ENCODE assay signal across 17 cellular contexts in the genomic region with DNA sequence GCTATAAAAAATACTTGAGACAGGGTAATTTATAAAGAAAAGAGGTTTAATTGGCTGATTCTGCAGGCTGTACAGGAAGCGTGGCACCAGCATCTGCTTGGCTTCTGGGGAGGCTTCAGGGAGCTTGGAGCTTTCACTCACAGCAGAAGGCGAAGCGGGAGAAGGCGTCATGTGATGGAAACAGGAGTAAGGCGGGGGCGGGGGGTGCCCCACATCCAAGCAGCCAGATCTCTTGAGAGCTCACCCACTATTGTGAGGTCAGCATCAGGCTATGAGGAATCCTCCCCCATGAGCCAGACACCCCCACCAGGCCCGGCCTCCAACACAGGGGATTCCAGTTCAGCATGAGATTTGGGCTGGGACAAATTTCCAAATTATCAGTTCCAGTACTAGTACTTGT. TPM values are rescaled to one million over a fixed set of nuclear protein-coding genes. Genes with fewer than 3 reads are reported as not detected.
DNase-seq lines count a peak whose midpoint lies in the region; ATAC-seq and TF ChIP-seq lines count a peak whose summit lies in the region.
"Had no signal": no experiment of that assay in that cellular context is flagged by ENCODE, and none has a peak within 500 bp of the region (broad histone marks: within the 10 kb centered on the region; RNA-seq: fewer than 3 reads in every experiment).

No MANE protein-coding gene starts in this region.

- H3K4me1 Mint-ChIP-seq in natural killer cell = peaks cover 23 to 34% of the 10 kb centered on the region in 2 donors
- peaks cover 21 to 33% of the 10 kb centered on the region in 2 donors for H3K4me1 Mint-ChIP-seq in natural killer cell treated with Interleukin-12 subunit alpha and Interleukin-12 subunit beta and Interleukin-15 and Interleukin-18, amount 100 ng/mL, for 72 hours (ENCODE audit: low read depth in 2 of 2)
- peaks cover 20% of the 10 kb centered on the region for H3K4me1 Mint-ChIP-seq in activated naive CD8-positive, alpha-beta T cell (ENCODE audit: low read depth)
- peaks cover 22% of the 10 kb centered on the region for H3K4me1 Mint-ChIP-seq in stimulated activated naive CD8-positive, alpha-beta T cell treated with anti-CD3 and anti-CD28 coated beads, Interleukin-15, Interleukin-2, amounts not matched to agents 100 ng/mL and 50 ng/mL, for 24 hours (ENCODE audit: low read depth)

- peak overlapping the region; percentile 22 to 30 for H3K27ac Mint-ChIP-seq in natural killer cell
- H3K27ac Mint-ChIP-seq in natural killer cell treated with Interleukin-12 subunit alpha and Interleukin-12 subunit beta and Interleukin-15 and Interleukin-18, amount 100 ng/mL, for 72 hours = no peak overlapping the region
- H3K27ac Mint-ChIP-seq in activated naive CD8-positive, alpha-beta T cell = peak overlapping the region; percentile 80
- H3K27ac Mint-ChIP-seq in stimulated activated naive CD8-positive, alpha-beta T cell treated with anti-CD3 and anti-CD28 coated beads, Interleukin-15, Interleukin-2, amounts not matched to agents 100 ng/mL and 50 ng/mL, for 24 hours = peak overlapping the region; percentile 82
- H3K27ac Mint-ChIP-seq: memory B cell had no signal

- H3K27me3 Mint-ChIP-seq in natural killer cell (ENCODE audit: low read depth in 2 of 2) = no peaks in the 10 kb centered on the region
- no peaks in the 10 kb centered on the region for H3K27me3 Mint-ChIP-seq in natural killer cell treated with Interleukin-12 subunit alpha and Interleukin-12 subunit beta and Interleukin-15 and Interleukin-18, amount 100 ng/mL, for 72 hours
- no peaks in the 10 kb centered on the region for H3K27me3 Mint-ChIP-seq in activated naive CD8-positive, alpha-beta T cell
- H3K27me3 Mint-ChIP-seq in stimulated activated naive CD8-positive, alpha-beta T cell treated with anti-CD3 and anti-CD28 coated beads, Interleukin-15, Interleukin-2, amounts not matched to agents 100 ng/mL and 50 ng/mL, for 24 hours = no peaks in the 10 kb centered on the region
- H3K27me3 Mint-ChIP-seq: central memory CD8-positive, alpha-beta T cell; memory B cell had no signal

- H3K27ac ChIP-seq in coronary artery = no peak overlapping the region
- H3K27ac ChIP-seq: neutrophil, sigmoid colon had no signal

- DNase-seq in natural killer cell (no peak), iPS-NIHi7 (ENCODE audit: extremely low spot score) (no peak), coronary artery (ENCODE audit: low spot score) (no peak), germinal center (ENCODE audit: low spot score) (no peak)
- no peak for DNase-seq in natural killer cell treated with Interleukin-12 subunit alpha and Interleukin-12 subunit beta and Interleukin-15 and Interleukin-18, amount 100 ng/mL, for 72 hours (ENCODE audit: low spot score)
- peak; percentile 49 for DNase-seq in stimulated activated CD4-positive, alpha-beta T cell treated with anti-CD3 and anti-CD28 coated beads, Interleukin-1b, Interleukin-23, amount 100 ng/mL, for 48 hours
- DNase-seq: activated CD4-positive, CD25-positive, alpha-beta regulatory T cell; immature natural killer cell; KBM-7; NCI-H1092 treated with DMSO at 0.1 percent for 48 hours; NCI-H2171; sigmoid colon had no signal

- no peak overlapping the region for H3K4me3 Mint-ChIP-seq in natural killer cell
- H3K4me3 Mint-ChIP-seq in natural killer cell treated with Interleukin-12 subunit alpha and Interleukin-12 subunit beta and Interleukin-15 and Interleukin-18, amount 100 ng/mL, for 72 hours = no peak overlapping the region
- H3K4me3 Mint-ChIP-seq in activated naive CD8-positive, alpha-beta T cell = no peak overlapping the region
- H3K4me3 Mint-ChIP-seq in stimulated activated naive CD8-positive, alpha-beta T cell treated with anti-CD3 and anti-CD28 coated beads, Interleukin-15, Interleukin-2, amounts not matched to agents 100 ng/mL and 50 ng/mL, for 24 hours = no peak overlapping the region
- H3K4me3 Mint-ChIP-seq: central memory CD8-positive, alpha-beta T cell; immature natural killer cell; memory B cell had no signal

- no peak for ATAC-seq in natural killer cell
- no peak for ATAC-seq in natural killer cell treated with Interleukin-12 subunit alpha and Interleukin-12 subunit beta and Interleukin-15 and Interleukin-18, amount 100 ng/mL, for 72 hours

- H3K9me3 Mint-ChIP-seq in natural killer cell = no peaks in the 10 kb centered on the region
- H3K9me3 Mint-ChIP-seq in natural killer cell treated with Interleukin-12 subunit alpha and Interleukin-12 subunit beta and Interleukin-15 and Interleukin-18, amount 100 ng/mL, for 72 hours = no peaks in the 10 kb centered on the region
- no peaks in the 10 kb centered on the region for H3K9me3 Mint-ChIP-seq in activated naive CD8-positive, alpha-beta T cell (ENCODE audit: low read depth)
- no peaks in the 10 kb centered on the region for H3K9me3 Mint-ChIP-seq in stimulated activated naive CD8-positive, alpha-beta T cell treated with anti-CD3 and anti-CD28 coated beads, Interleukin-15, Interleukin-2, amounts not matched to agents 100 ng/mL and 50 ng/mL, for 24 hours
- H3K9me3 Mint-ChIP-seq: central memory CD8-positive, alpha-beta T cell; immature natural killer cell; memory B cell had no signal

- no peak for TF ChIP-seq CTCF in natural killer cell (IDR thresholded peaks at IDR 0.05)
- TF ChIP-seq CTCF in coronary artery (IDR thresholded peaks at IDR 0.05) = no peak

- no peak overlapping the region for H3K4me3 ChIP-seq in coronary artery
- H3K4me3 ChIP-seq: sigmoid colon had no signal

- H3K36me3 Mint-ChIP-seq in natural killer cell = peaks cover 21% of the 10 kb centered on the region
- H3K36me3 Mint-ChIP-seq in natural killer cell treated with Interleukin-12 subunit alpha and Interleukin-12 subunit beta and Interleukin-15 and Interleukin-18, amount 100 ng/mL, for 72 hours = peaks cover 16% of the 10 kb centered on the region
- H3K36me3 Mint-ChIP-seq in activated naive CD8-positive, alpha-beta T cell = peaks cover 9% of the 10 kb centered on the region
- peaks cover 74% of the 10 kb centered on the region for H3K36me3 Mint-ChIP-seq in stimulated activated naive CD8-positive, alpha-beta T cell treated with anti-CD3 and anti-CD28 coated beads, Interleukin-15, Interleukin-2, amounts not matched to agents 100 ng/mL and 50 ng/mL, for 24 hours (ENCODE audit: low read depth)

- intact Hi-C loops in natural killer cell (cut with micrococcal nuclease) = no loop called here

RNA-seq across cellular contexts. Expression of a gene that starts 46.2 kb away (rescaled TPM):
- total RNA-seq in natural killer cell = 10 to 100 TPM; 56.3 to 59.6 (median 57.6) TPM
- 10 to 100 TPM; 31.8 to 37.6 TPM for total RNA-seq in natural killer cell treated with Interleukin-12 subunit alpha and Interleukin-12 subunit beta and Interleukin-15 and Interleukin-18, amount 100 ng/mL, for 72 hours

RNA-seq across cellular contexts. Expression of a gene that starts 53.5 kb away (rescaled TPM):
- 100 to 1,000 TPM; 156 to 229 (median 163) TPM for total RNA-seq in natural killer cell
- 100 to 1,000 TPM in 1 of 2 donors, 10 to 100 TPM in 1; 85.7 to 140 TPM for total RNA-seq in natural killer cell treated with Interleukin-12 subunit alpha and Interleukin-12 subunit beta and Interleukin-15 and Interleukin-18, amount 100 ng/mL, for 72 hours

Comparison
In these comparisons a context has a peak if more than half of its experiments do, and no peak if none do; other contexts are left out.
1. H3K27ac Mint-ChIP-seq: peak in natural killer cell (2 of 2), activated naive CD8-positive, alpha-beta T cell (single experiment) and stimulated activated naive CD8-positive, alpha-beta T cell treated with anti-CD3 and anti-CD28 coated beads, Interleukin-15, Interleukin-2, amounts not matched to agents 100 ng/mL and 50 ng/mL, for 24 hours (single experiment); none in natural killer cell treated with Interleukin-12 subunit alpha and Interleukin-12 subunit beta and Interleukin-15 and Interleukin-18, amount 100 ng/mL, for 72 hours (0 of 2).